ENCODE assay signal across 12 cellular contexts in the genomic region with DNA sequence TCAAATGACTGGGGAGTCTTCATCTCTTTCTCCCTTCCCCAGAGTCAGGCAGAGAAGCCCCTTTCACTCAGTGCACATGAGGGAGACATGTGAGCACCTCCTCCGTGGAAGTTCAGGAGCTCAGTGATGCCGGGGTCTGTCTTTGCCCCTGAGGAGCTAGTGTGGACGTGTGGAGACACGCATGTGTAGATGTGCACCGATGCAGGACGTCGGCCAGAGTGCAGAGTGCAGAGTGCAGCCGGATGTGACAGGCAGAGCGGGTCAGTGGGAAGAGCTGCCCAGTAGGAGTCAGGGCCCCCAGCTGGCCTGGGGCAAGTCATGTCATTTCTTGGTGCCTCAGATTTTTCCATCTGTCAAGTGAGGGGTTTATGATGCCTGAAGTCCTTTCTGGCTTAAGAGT. TPM values are rescaled to one million over a fixed set of nuclear protein-coding genes. Genes with fewer than 3 reads are reported as not detected.
A peak's percentile ranks its signal among the peaks of the same experiment; 100 is the strongest.
DNase-seq lines count a peak whose midpoint lies in the region; ATAC-seq, FAIRE-seq and TF ChIP-seq lines count a peak whose summit lies in the region.
"Had no signal": no experiment of that assay in that cellular context is flagged by ENCODE, and none has a peak within 500 bp of the region (broad histone marks: within the 10 kb centered on the region; RNA-seq: fewer than 3 reads in every experiment).

No MANE protein-coding gene starts in this region.

- H3K4me3 ChIP-seq in coronary artery = peak overlapping the region; percentile 60

- H3K27me3 Mint-ChIP-seq in stimulated activated naive B cell treated with anti-CD40 and anti-IgM and Interleukin-4, amounts not matched to agents 10 μg/mL and 1 μg/mL and 100 μg/mL, for 72 hours = peaks cover 11 to 20% of the 10 kb centered on the region in 2 donors
- peaks cover 2% of the 10 kb centered on the region for H3K27me3 Mint-ChIP-seq in activated CD8-positive, alpha-beta memory T cell treated with anti-CD3 and anti-CD28 coated beads, Interleukin-2, amount 10 ng/mL, durations not matched to agents 7 days and 5 days

- TF ChIP-seq CTCF in coronary artery (IDR thresholded peaks at IDR 0.05) = no peak

- CTCF ChIA-PET in activated CD8-positive, alpha-beta memory T cell treated with anti-CD3 and anti-CD28 coated beads, Interleukin-2, amount 10 ng/mL, durations not matched to agents 7 days and 5 days (lab: Charles Lee) = interaction anchor here (0.8 kb wide), 1 partner anchor 177 kb away, joined by 3 read pairs; no protein-coding TSS in a partner anchor

- FAIRE-seq in GM12891 (lab: Jason Lieb, UNC) = peak; percentile 78
- no peak for FAIRE-seq in H54 (lab: Jason Lieb, UNC)

- TF ChIP-seq POLR2A in GM12891 (IDR thresholded peaks at IDR 0.05; ENCODE audit: low read depth, low read length) (no peak), H54 (IDR thresholded peaks at IDR 0.05; ENCODE audit: low read depth, low read length) (no peak)

- no peak for DNase-seq in GM12891 (ENCODE audit: insufficient read length, low spot score)
- DNase-seq in coronary artery (ENCODE audit: low spot score) = no peak
- peak; percentile 90 for DNase-seq in left lobe of liver (ENCODE audit: low spot score)
- no peak for DNase-seq in stimulated activated naive B cell treated with anti-CD40 and anti-IgM and Interleukin-4, amounts not matched to agents 10 μg/mL and 1 μg/mL and 100 μg/mL, for 72 hours
- no peak for DNase-seq in A172 (ENCODE audit: low spot score)
- DNase-seq in NCI-H2227 treated with DMSO at 0.1 percent for 48 hours (lab: John Stamatoyannopoulos, UW) = no peak
- no peak for DNase-seq in H54 (ENCODE audit: insufficient read length, low spot score)
- no peak for DNase-seq in activated CD8-positive, alpha-beta memory T cell treated with anti-CD3 and anti-CD28 coated beads, Interleukin-2, amount 10 ng/mL, durations not matched to agents 7 days and 5 days
- DNase-seq: KG1; naive thymus-derived CD8-positive, alpha-beta T cell; NCI-H526 had no signal

- H3K4me1 Mint-ChIP-seq in stimulated activated naive B cell treated with anti-CD40 and anti-IgM and Interleukin-4, amounts not matched to agents 10 μg/mL and 1 μg/mL and 100 μg/mL, for 72 hours = peaks cover 10 to 11% of the 10 kb centered on the region in 2 donors
- H3K4me1 Mint-ChIP-seq in activated CD8-positive, alpha-beta memory T cell treated with anti-CD3 and anti-CD28 coated beads, Interleukin-2, amount 10 ng/mL, durations not matched to agents 7 days and 5 days = peaks cover 5% of the 10 kb centered on the region

- peak overlapping the region; percentile 32 for H3K27ac Mint-ChIP-seq in stimulated activated naive B cell treated with anti-CD40 and anti-IgM and Interleukin-4, amounts not matched to agents 10 μg/mL and 1 μg/mL and 100 μg/mL, for 72 hours
- no peak overlapping the region for H3K27ac Mint-ChIP-seq in activated CD8-positive, alpha-beta memory T cell treated with anti-CD3 and anti-CD28 coated beads, Interleukin-2, amount 10 ng/mL, durations not matched to agents 7 days and 5 days

- H3K27ac ChIP-seq in coronary artery = peak overlapping the region; percentile 88 to 95

- peak; percentile 94 for ATAC-seq in left lobe of liver
- ATAC-seq in stimulated activated naive B cell treated with anti-CD40 and anti-IgM and Interleukin-4, amounts not matched to agents 10 μg/mL and 1 μg/mL and 100 μg/mL, for 72 hours (replicated peaks) = no peak
- ATAC-seq in activated CD8-positive, alpha-beta memory T cell treated with anti-CD3 and anti-CD28 coated beads, Interleukin-2, amount 10 ng/mL, durations not matched to agents 7 days and 5 days = no peak
- ATAC-seq: naive thymus-derived CD8-positive, alpha-beta T cell had no signal

- peaks cover 17 to 31% of the 10 kb centered on the region in 2 donors for H3K9me3 Mint-ChIP-seq in stimulated activated naive B cell treated with anti-CD40 and anti-IgM and Interleukin-4, amounts not matched to agents 10 μg/mL and 1 μg/mL and 100 μg/mL, for 72 hours
- H3K9me3 Mint-ChIP-seq in activated CD8-positive, alpha-beta memory T cell treated with anti-CD3 and anti-CD28 coated beads, Interleukin-2, amount 10 ng/mL, durations not matched to agents 7 days and 5 days (ENCODE audit: low read depth) = peaks cover 7% of the 10 kb centered on the region

- H3K36me3 Mint-ChIP-seq in stimulated activated naive B cell treated with anti-CD40 and anti-IgM and Interleukin-4, amounts not matched to agents 10 μg/mL and 1 μg/mL and 100 μg/mL, for 72 hours = peaks cover 6 to 25% of the 10 kb centered on the region in 2 donors
- peaks cover 3% of the 10 kb centered on the region for H3K36me3 Mint-ChIP-seq in activated CD8-positive, alpha-beta memory T cell treated with anti-CD3 and anti-CD28 coated beads, Interleukin-2, amount 10 ng/mL, durations not matched to agents 7 days and 5 days

- no peak overlapping the region for H3K4me3 Mint-ChIP-seq in stimulated activated naive B cell treated with anti-CD40 and anti-IgM and Interleukin-4, amounts not matched to agents 10 μg/mL and 1 μg/mL and 100 μg/mL, for 72 hours
- no peak overlapping the region for H3K4me3 Mint-ChIP-seq in activated CD8-positive, alpha-beta memory T cell treated with anti-CD3 and anti-CD28 coated beads, Interleukin-2, amount 10 ng/mL, durations not matched to agents 7 days and 5 days

TF ChIP-seq in GM12891, 5 proteins besides CTCF, POLR2A, EP300 and RAD21:
- no peak for TF ChIP-seq SPI1 (IDR thresholded peaks at IDR 0.05; ENCODE audit: low read depth, low read length)
- no peak for TF ChIP-seq POU2F2 (IDR thresholded peaks at IDR 0.05; ENCODE audit: low read depth, low read length)
- no peak for TF ChIP-seq PAX5 (IDR thresholded peaks at IDR 0.05; ENCODE audit: insufficient read depth, low read length, severe bottlenecking)

RNA-seq across cellular contexts. Expression of a gene that starts 20.7 kb away (rescaled TPM):
- 0.95 TPM for polyA plus RNA-seq in GM12891 (2012; ENCODE audit: low read depth, missing spikeins)
- total RNA-seq in left lobe of liver = 43.7 TPM
- 7.0 and 10.3 TPM in 2 replicates for total RNA-seq in A172 (2014; rRNA removed; shearing (Covaris generic))
- not detected for total RNA-seq in activated CD8-positive, alpha-beta memory T cell treated with anti-CD3 and anti-CD28 coated beads, Interleukin-2, amount 10 ng/mL, durations not matched to agents 7 days and 5 days
- total RNA-seq: T-helper 1 cell treated with Interleukin-12 subunit alpha and Interleukin-12 subunit beta and Interleukin-4 antibody, amounts not matched to agents 30 ng/mL and 1 ng/mL, for 36 hours had no signal
- polyA plus RNA-seq: naive thymus-derived CD8-positive, alpha-beta T cell had no signal
